In the genomic region with DNA sequence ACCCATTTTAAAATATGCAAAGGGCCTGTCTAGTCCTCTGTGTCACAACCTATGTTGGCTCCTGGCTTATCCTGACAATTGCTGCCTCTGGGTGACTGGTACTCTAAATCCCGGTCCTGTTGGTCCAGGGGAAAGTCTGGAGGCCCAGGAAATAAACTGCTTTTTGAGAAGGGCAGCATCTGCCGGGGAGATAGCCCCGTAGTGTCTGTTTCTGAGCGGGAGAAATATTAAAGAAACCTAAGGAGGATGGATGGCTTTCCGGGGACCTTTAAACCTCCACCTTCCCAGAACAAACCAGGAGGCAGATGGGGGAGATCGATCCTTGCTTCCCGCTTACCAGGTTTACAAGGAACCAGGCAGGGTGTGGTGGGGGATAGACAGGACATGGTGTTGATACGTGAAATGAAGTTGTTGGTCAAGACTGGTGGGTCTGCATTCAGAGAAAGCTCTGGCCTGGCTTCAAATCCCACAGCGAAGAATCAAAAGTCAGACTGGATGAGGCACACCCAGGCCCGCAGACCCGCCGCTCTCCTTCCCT, we compare ENCODE assay signal across 6 cellular contexts. TPM values are rescaled to one million over a fixed set of nuclear protein-coding genes. Genes with fewer than 3 reads are reported as not detected.
A peak's percentile ranks its signal among the peaks of the same experiment; 100 is the strongest.
DNase-seq lines count a peak whose midpoint lies in the region; FAIRE-seq and TF ChIP-seq lines count a peak whose summit lies in the region.

No MANE protein-coding gene starts in this region.

- H2AFZ ChIP-seq in endothelial cell of umbilical vein (ENCODE audit: low read depth, low read length): peak overlapping the region; percentile 69

- no peaks in the 10 kb centered on the region for H3K9me1 ChIP-seq in endothelial cell of umbilical vein (replicated peaks; ENCODE audit: control insufficient read depth, extremely low read depth, insufficient read depth, low read length)

- dilution Hi-C loops in endothelial cell of umbilical vein (cut with MboI; ENCODE audit: extremely low pct_ligation_motif_present, low sequenced_read_pairs): no loop called here

- peak overlapping the region; percentile 76 for H3K4me2 ChIP-seq in endothelial cell of umbilical vein (ENCODE audit: insufficient read depth, low read length)

- peak; percentile 58 for DNase-seq in NCI-H69 (lab: John Stamatoyannopoulos, UW)
- DNase-seq in endothelial cell of umbilical vein (ENCODE audit: low read depth, low spot score): peak; percentile 53
- no peak for DNase-seq in retinal pigment epithelial cell (ENCODE audit: low read depth)
- no peak for DNase-seq in WERI-Rb-1
- no peak for DNase-seq in NCI-H187 treated with DMSO at 0.1 percent for 48 hours (lab: John Stamatoyannopoulos, UW)
- DNase-seq in GM19240 (ENCODE audit: insufficient read length, low spot score): no peak

- FAIRE-seq in endothelial cell of umbilical vein (lab: Jason Lieb, UNC): peak; percentile 70

- no peak for TF ChIP-seq POLR2A in endothelial cell of umbilical vein (IDR thresholded peaks at IDR 0.05; ENCODE audit: low read depth, low read length)

- no peaks in the 10 kb centered on the region for H3K9me3 ChIP-seq in endothelial cell of umbilical vein (replicated peaks; ENCODE audit: control insufficient read depth, insufficient read depth, low read length)
- H3K9me3 ChIP-seq in WERI-Rb-1 (ENCODE audit: severe bottlenecking): peaks cover 13% of the 10 kb centered on the region

- H3K36me3 ChIP-seq in endothelial cell of umbilical vein (ENCODE audit: control insufficient read depth in 2 of 2, extremely low read depth in 1 of 2, insufficient read depth in 2 of 2, low read length in 2 of 2) (no peaks in the 10 kb centered on the region), WERI-Rb-1 (no peaks in the 10 kb centered on the region)

- peak overlapping the region; percentile 2 to 88 (median 41) for H3K4me3 ChIP-seq in endothelial cell of umbilical vein (replicated peaks in 1 of 3; ENCODE audit: insufficient read depth in 1 of 3, low read depth in 1 of 3, low read length in 3 of 3)
- H3K4me3 ChIP-seq in retinal pigment epithelial cell (ENCODE audit: low read length): peak overlapping the region; percentile 39
- no peak overlapping the region for H3K4me3 ChIP-seq in WERI-Rb-1 (ENCODE audit: low read depth, low read length)

- H3K27ac ChIP-seq in endothelial cell of umbilical vein (ENCODE audit: insufficient read depth, low read depth, low read length) (peak overlapping the region; percentile 80), WERI-Rb-1 (no peak overlapping the region)

- peaks cover 21% of the 10 kb centered on the region for H3K4me1 ChIP-seq in endothelial cell of umbilical vein (ENCODE audit: control insufficient read depth, extremely low read depth, insufficient read depth, low read length)

- peak overlapping the region; percentile 91 for H3K9ac ChIP-seq in endothelial cell of umbilical vein (replicated peaks; ENCODE audit: extremely low read depth, insufficient read depth, low read length)

- H4K20me1 ChIP-seq in endothelial cell of umbilical vein (replicated peaks; ENCODE audit: control insufficient read depth, extremely low read depth, insufficient read depth, low read length): no peaks in the 10 kb centered on the region

- CTCF ChIA-PET in endothelial cell of umbilical vein (lab: Charles Lee): interaction anchor here (0.7 to 3.9 kb wide), 10 partner anchors 16 to 208 kb away, joined by 3 to 14 read pairs (median 4); a partner anchor contains a TSS

- no TSS peak for BruUV-seq in endothelial cell of umbilical vein (replicated peaks; lab: Mats Ljungman, UMichigan)

- POLR2A ChIA-PET in endothelial cell of umbilical vein (lab: Charles Lee): interaction anchor here (0.9 kb wide), 1 partner anchor 8 kb away, joined by 4 read pairs; no protein-coding TSS in a partner anchor

- intact Hi-C loops in endothelial cell of umbilical vein (cut with micrococcal nuclease): no loop called here

- no peaks in the 10 kb centered on the region for H3K27me3 ChIP-seq in endothelial cell of umbilical vein (ENCODE audit: control insufficient read depth in 2 of 2, insufficient read depth in 2 of 2, low read length in 2 of 2)
- peaks cover 94% of the 10 kb centered on the region for H3K27me3 ChIP-seq in WERI-Rb-1 (ENCODE audit: insufficient read depth, low read depth, severe bottlenecking)

- peaks cover 41% of the 10 kb centered on the region for H3K79me2 ChIP-seq in endothelial cell of umbilical vein (ENCODE audit: control insufficient read depth, insufficient read depth, low read length)

- no peak for TF ChIP-seq CTCF in endothelial cell of umbilical vein (IDR thresholded peaks at IDR 0.05; ENCODE audit: extremely low read depth in 1 of 2, insufficient read depth in 1 of 2, low read depth in 1 of 2, low read length in 2 of 2)
- no peak for TF ChIP-seq CTCF in retinal pigment epithelial cell (conservative IDR thresholded peaks at IDR 0.05; ENCODE audit: low read depth, low read length)
- no peak for TF ChIP-seq CTCF in WERI-Rb-1 (IDR thresholded peaks at IDR 0.05; ENCODE audit: low read depth, low read length)

TF ChIP-seq in endothelial cell of umbilical vein, 7 proteins besides CTCF, POLR2A, EP300 and RAD21:
- TF ChIP-seq JUN (IDR thresholded peaks at IDR 0.05; ENCODE audit: borderline replicate concordance, insufficient read depth, insufficient read length, low read depth): no peak
- no peak for TF ChIP-seq MYC (IDR thresholded peaks at IDR 0.05; ENCODE audit: low read depth, low read length)
- TF ChIP-seq GATA2 (IDR thresholded peaks at IDR 0.05; ENCODE audit: insufficient read depth, insufficient read length, low read depth, low read length): no peak
- TF ChIP-seq, protein P1, sequence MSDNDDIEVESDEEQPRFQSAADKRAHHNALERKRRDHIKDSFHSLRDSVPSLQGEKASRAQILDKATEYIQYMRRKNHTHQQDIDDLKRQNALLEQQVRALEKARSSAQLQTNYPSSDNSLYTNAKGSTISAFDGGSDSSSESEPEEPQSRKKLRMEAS (IDR thresholded peaks at IDR 0.05; ENCODE audit: insufficient read depth, insufficient read length): no peak
- no peak for TF ChIP-seq EZH2 (IDR thresholded peaks at IDR 0.05; ENCODE audit: borderline replicate concordance, low read depth, low read length, severe bottlenecking)
- TF ChIP-seq POLR2AphosphoS5 (IDR thresholded peaks at IDR 0.05; ENCODE audit: insufficient read depth, low read depth, low read length): no peak
- TF ChIP-seq FOS (IDR thresholded peaks at IDR 0.05; ENCODE audit: borderline replicate concordance, insufficient read depth, low read length): no peak

RNA-seq across cellular contexts. Expression of a gene that starts 3.8 kb away (rescaled TPM):
- total RNA-seq in endothelial cell of umbilical vein: 21.5 and 23.3 TPM in 2 replicates
- polyA plus RNA-seq in endothelial cell of umbilical vein: 14.1 and 16.8 TPM in 2 replicates
- 6.8 and 8.4 TPM in 2 replicates for polyA plus RNA-seq in endothelial cell of umbilical vein (2011; cell fraction: cytosol; rRNA removed)
- 12.1 and 13.9 TPM in 2 replicates for polyA plus RNA-seq in endothelial cell of umbilical vein (2011; cell fraction: nucleus; rRNA removed)
- 12.0 and 12.5 TPM in 2 replicates for polyA plus RNA-seq in endothelial cell of umbilical vein (2012)
- 3.1 and 3.5 TPM in 2 replicates for polyA minus RNA-seq in endothelial cell of umbilical vein
- polyA minus RNA-seq in endothelial cell of umbilical vein (2011; cell fraction: cytosol; rRNA and poly(A)+ RNA removed): not detected
- polyA minus RNA-seq in endothelial cell of umbilical vein (2011; cell fraction: nucleus; rRNA and poly(A)+ RNA removed): 4.9 and 5.0 TPM in 2 replicates

RNA-seq across cellular contexts. Expression of a gene that starts 10.3 kb away (rescaled TPM):
- not detected in 2 replicates for total RNA-seq in endothelial cell of umbilical vein
- not detected in 2 replicates for polyA plus RNA-seq in endothelial cell of umbilical vein
- polyA plus RNA-seq in endothelial cell of umbilical vein (2011; cell fraction: cytosol; rRNA removed): not detected in 2 replicates
- not detected in 2 replicates for polyA plus RNA-seq in endothelial cell of umbilical vein (2011; cell fraction: nucleus; rRNA removed)
- not detected in 2 replicates for polyA plus RNA-seq in endothelial cell of umbilical vein (2012)
- polyA minus RNA-seq in endothelial cell of umbilical vein: not detected in 2 replicates
- polyA minus RNA-seq in endothelial cell of umbilical vein (2011; cell fraction: cytosol; rRNA and poly(A)+ RNA removed): not detected
- 0.19 TPM in 1 of 2 replicates, not detected in the other for polyA minus RNA-seq in endothelial cell of umbilical vein (2011; cell fraction: nucleus; rRNA and poly(A)+ RNA removed)

RNA-seq across cellular contexts. Expression of a gene that starts 37.0 kb away (rescaled TPM):
- 11.2 and 13.1 TPM in 2 replicates for total RNA-seq in endothelial cell of umbilical vein
- 4.6 and 5.4 TPM in 2 replicates for polyA plus RNA-seq in endothelial cell of umbilical vein
- 2.5 and 3.3 TPM in 2 replicates for polyA plus RNA-seq in endothelial cell of umbilical vein (2011; cell fraction: cytosol; rRNA removed)
- polyA plus RNA-seq in endothelial cell of umbilical vein (2011; cell fraction: nucleus; rRNA removed): 13.6 and 14.6 TPM in 2 replicates
- polyA plus RNA-seq in endothelial cell of umbilical vein (2012): 5.2 and 5.6 TPM in 2 replicates
- 3.6 and 4.6 TPM in 2 replicates for polyA minus RNA-seq in endothelial cell of umbilical vein
- polyA minus RNA-seq in endothelial cell of umbilical vein (2011; cell fraction: cytosol; rRNA and poly(A)+ RNA removed): 0.51 TPM
- 8.2 and 8.8 TPM in 2 replicates for polyA minus RNA-seq in endothelial cell of umbilical vein (2011; cell fraction: nucleus; rRNA and poly(A)+ RNA removed)

RNA-seq across cellular contexts. Expression of a gene that starts 48.9 kb away (rescaled TPM):
- total RNA-seq in endothelial cell of umbilical vein: 45.0 and 56.6 TPM in 2 replicates
- 29.6 and 33.0 TPM in 2 replicates for polyA plus RNA-seq in endothelial cell of umbilical vein
- 7.9 and 11.6 TPM in 2 replicates for polyA plus RNA-seq in endothelial cell of umbilical vein (2011; cell fraction: cytosol; rRNA removed)
- polyA plus RNA-seq in endothelial cell of umbilical vein (2011; cell fraction: nucleus; rRNA removed): 81.4 and 85.1 TPM in 2 replicates
- polyA plus RNA-seq in endothelial cell of umbilical vein (2012): 19.0 and 19.8 TPM in 2 replicates
- polyA minus RNA-seq in endothelial cell of umbilical vein: 7.7 and 13.3 TPM in 2 replicates
- polyA minus RNA-seq in endothelial cell of umbilical vein (2011; cell fraction: cytosol; rRNA and poly(A)+ RNA removed): 1.3 TPM
- polyA minus RNA-seq in endothelial cell of umbilical vein (2011; cell fraction: nucleus; rRNA and poly(A)+ RNA removed): 18.1 and 32.3 TPM in 2 replicates

RNA-seq across cellular contexts. Expression of a gene that starts 52.5 kb away (rescaled TPM):
- total RNA-seq in endothelial cell of umbilical vein: 7.3 and 8.5 TPM in 2 replicates
- 2.0 and 2.6 TPM in 2 replicates for polyA plus RNA-seq in endothelial cell of umbilical vein
- 1.0 and 1.1 TPM in 2 replicates for polyA plus RNA-seq in endothelial cell of umbilical vein (2011; cell fraction: cytosol; rRNA removed)
- 13.1 and 13.2 TPM in 2 replicates for polyA plus RNA-seq in endothelial cell of umbilical vein (2011; cell fraction: nucleus; rRNA removed)
- polyA plus RNA-seq in endothelial cell of umbilical vein (2012): 3.3 and 3.5 TPM in 2 replicates
- polyA minus RNA-seq in endothelial cell of umbilical vein: 0.57 and 0.58 TPM in 2 replicates
- polyA minus RNA-seq in endothelial cell of umbilical vein (2011; cell fraction: cytosol; rRNA and poly(A)+ RNA removed): 0.82 TPM
- polyA minus RNA-seq in endothelial cell of umbilical vein (2011; cell fraction: nucleus; rRNA and poly(A)+ RNA removed): 2.5 and 2.6 TPM in 2 replicates

Comparison
In these comparisons a context has a peak if more than half of its experiments do, and no peak if none do; other contexts are left out.
1. DNase-seq: peak in NCI-H69 (single experiment) and endothelial cell of umbilical vein (single experiment); none in retinal pigment epithelial cell (single experiment), WERI-Rb-1 (single experiment), NCI-H187 treated with DMSO at 0.1 percent for 48 hours (single experiment) and GM19240 (single experiment).